ENCODE assay signal across 11 cellular contexts in the genomic region with DNA sequence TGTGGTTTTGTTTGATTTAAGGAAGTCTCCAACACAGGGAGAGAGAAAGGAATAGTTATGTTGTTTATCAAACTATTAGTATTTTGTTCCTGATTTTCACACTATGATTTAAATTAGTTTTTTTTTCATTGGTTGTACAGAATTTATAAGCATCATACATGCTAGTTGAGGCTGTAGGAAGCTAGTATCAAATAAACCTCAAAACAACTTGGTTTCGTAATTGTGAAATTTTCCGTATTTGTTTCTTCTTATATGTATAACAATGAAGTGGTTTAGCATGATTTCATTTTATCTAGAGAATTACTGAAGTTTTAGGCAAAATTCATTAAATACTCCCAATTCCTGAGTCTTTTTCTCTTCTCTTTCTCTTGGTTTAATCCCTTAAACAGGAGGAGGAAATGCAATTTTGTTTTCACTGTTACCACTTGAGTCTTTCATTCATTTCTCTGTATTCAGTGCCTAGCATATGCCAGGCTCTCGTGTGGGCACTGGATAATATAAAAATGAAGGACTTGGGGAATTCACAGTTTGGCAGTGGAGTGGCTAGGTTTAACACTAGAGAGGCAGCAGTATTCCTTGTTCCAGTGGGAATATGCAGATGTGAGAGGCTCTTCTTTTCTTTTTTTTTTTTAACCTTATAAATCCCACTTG. TPM values are rescaled to one million over a fixed set of nuclear protein-coding genes. Genes with fewer than 3 reads are reported as not detected.
A peak's percentile ranks its signal among the peaks of the same experiment; 100 is the strongest.
DNase-seq lines count a peak whose midpoint lies in the region; ATAC-seq and TF ChIP-seq lines count a peak whose summit lies in the region.
"Had no signal": no experiment of that assay in that cellular context is flagged by ENCODE, and none has a peak within 500 bp of the region (broad histone marks: within the 10 kb centered on the region; RNA-seq: fewer than 3 reads in every experiment).

No MANE protein-coding gene starts in this region.

- peaks cover 0 to 16% (median 0%) of the 10 kb centered on the region in 11 experiments; a peak in 4 of 22 replicates for H4K20me1 ChIP-seq in BLaER1 treated with 17β-estradiol and CSF1 and Interleukin-3, amounts not matched to agents 10 nM and 100 nM
- H4K20me1 ChIP-seq in Karpas-422 (ENCODE audit: insufficient read depth, low read depth, low read length): no peaks in the 10 kb centered on the region

- H3K4me2 ChIP-seq in BLaER1 treated with 17β-estradiol and CSF1 and Interleukin-3, amounts not matched to agents 10 nM and 100 nM: peak overlapping the region in 8 of 11 experiments; percentile 60 to 98 (median 86); a peak in 15 of 22 replicates
- H3K4me2 ChIP-seq in Karpas-422 (ENCODE audit: low read depth, low read length, poor library complexity, severe bottlenecking): peak overlapping the region; percentile 75

- H3K27ac ChIP-seq in BLaER1 treated with 17β-estradiol and CSF1 and Interleukin-3, amounts not matched to agents 10 nM and 100 nM: no peak overlapping the region
- H3K27ac ChIP-seq in Karpas-422 (ENCODE audit: low read length) (no peak overlapping the region), dorsolateral prefrontal cortex (peak overlapping the region in 55 of 59 donors; percentile 16 to 97 (median 89))

- no peak for ATAC-seq in GM19452 (IDR thresholded peaks at IDR 0.05; ENCODE audit: unreplicated experiment)
- ATAC-seq in GM18505 (IDR thresholded peaks at IDR 0.05; ENCODE audit: unreplicated experiment): no peak
- ATAC-seq in mucosa of descending colon: no peak
- ATAC-seq in GM19397 (IDR thresholded peaks at IDR 0.05; ENCODE audit: unreplicated experiment): no peak

- H3K9me2 ChIP-seq in Karpas-422 (replicated peaks; ENCODE audit: insufficient read depth, low read length): no peaks in the 10 kb centered on the region

- no peaks in the 10 kb centered on the region for H3K9me3 ChIP-seq in BLaER1 treated with 17β-estradiol and CSF1 and Interleukin-3, amounts not matched to agents 10 nM and 100 nM (replicated peaks in 1 of 11)
- H3K9me3 ChIP-seq in Karpas-422 (ENCODE audit: low read length) (no peaks in the 10 kb centered on the region), mucosa of descending colon (no peaks in the 10 kb centered on the region)

- peaks cover 30% of the 10 kb centered on the region for H3K4me1 Mint-ChIP-seq in nephron

- peaks cover 0 to 25% (median 0%) of the 10 kb centered on the region in 11 experiments; a peak in 8 of 22 replicates for H3K36me3 ChIP-seq in BLaER1 treated with 17β-estradiol and CSF1 and Interleukin-3, amounts not matched to agents 10 nM and 100 nM
- H3K36me3 ChIP-seq in Karpas-422 (ENCODE audit: insufficient read depth, low read length) (no peaks in the 10 kb centered on the region), mucosa of descending colon (ENCODE audit: low read depth) (peaks cover 5% of the 10 kb centered on the region)

- no peaks in the 10 kb centered on the region for H3K36me3 Mint-ChIP-seq in nephron (ENCODE audit: low read depth)

- H3K9me3 Mint-ChIP-seq in nephron: no peaks in the 10 kb centered on the region

- peak; percentile 42 for DNase-seq in Karpas-422
- no peak for DNase-seq in dorsolateral prefrontal cortex
- no peak for DNase-seq in mucosa of descending colon
- DNase-seq: DMS79, NCI-H510A, occipital lobe had no signal

- H3K4me1 ChIP-seq in BLaER1 treated with 17β-estradiol and CSF1 and Interleukin-3, amounts not matched to agents 10 nM and 100 nM: peaks cover 15 to 61% (median 28%) of the 10 kb centered on the region in 10 experiments
- H3K4me1 ChIP-seq in Karpas-422 (ENCODE audit: low read length): peaks cover 28% of the 10 kb centered on the region
- H3K4me1 ChIP-seq in mucosa of descending colon (ENCODE audit: low read depth): peaks cover 11% of the 10 kb centered on the region

- peaks cover 3% of the 10 kb centered on the region for H3K27me3 Mint-ChIP-seq in nephron (ENCODE audit: low read depth)

- no peak overlapping the region for H3K27ac Mint-ChIP-seq in nephron

- peak overlapping the region; percentile 82 to 96 (median 92) for H3K4me3 Mint-ChIP-seq in nephron

- H3K4me3 ChIP-seq in BLaER1 treated with 17β-estradiol and CSF1 and Interleukin-3, amounts not matched to agents 10 nM and 100 nM: peak overlapping the region in 2 of 10 experiments; percentile 90 to 94; a peak in 3 of 20 replicates
- H3K4me3 ChIP-seq in Karpas-422 (ENCODE audit: low read length) (peak overlapping the region; percentile 87), dorsolateral prefrontal cortex (peak overlapping the region in 57 of 59 donors; percentile 16 to 98 (median 86)), mucosa of descending colon (no peak overlapping the region)

- peaks cover 12% of the 10 kb centered on the region; the same call in 1 of the 2 replicates for H3K79me2 ChIP-seq in Karpas-422 (ENCODE audit: low read length)

- TF ChIP-seq CTCF in dorsolateral prefrontal cortex (IDR thresholded peaks at IDR 0.05 in 54 of 56, conservative IDR thresholded peaks at IDR 0.05 in 2 of 56; ENCODE audit: low read depth in 1 of 56, partially characterized antibody in 56 of 56): no peak
- no peak for TF ChIP-seq CTCF in nephron (IDR thresholded peaks at IDR 0.05; ENCODE audit: unreplicated experiment in 3 of 3)
- no peak for TF ChIP-seq CTCF in mucosa of descending colon (IDR thresholded peaks at IDR 0.05)

- H3K27me3 ChIP-seq in BLaER1 treated with 17β-estradiol and CSF1 and Interleukin-3, amounts not matched to agents 10 nM and 100 nM: peaks cover 0 to 23% (median 19%) of the 10 kb centered on the region in 11 experiments; a peak in 16 of 22 replicates
- H3K27me3 ChIP-seq in Karpas-422 (ENCODE audit: low read length) (no peaks in the 10 kb centered on the region), dorsolateral prefrontal cortex (no peaks in the 10 kb centered on the region)

- intact Hi-C loops in dorsolateral prefrontal cortex (cut with DNase I) (loop anchor here (5.0 to 10.0 kb wide), 9 partner anchors 36 to 719 kb away; partner anchors contain the start of genes HEATR3 (in 2 of the 2), CNEP1R1 (in 1 of the 2) and TENT4B (in 1 of the 2)), mucosa of descending colon (cut with DNase I, micrococcal nuclease) (no loop called here)

- no peak for TF ChIP-seq POLR2A in GM18505 (IDR thresholded peaks at IDR 0.05; ENCODE audit: borderline replicate concordance, extremely low read depth, insufficient read depth, insufficient read length)

- peak overlapping the region in 1 of 11 experiments; percentile 17; a peak in 1 of 22 replicates for H3K9ac ChIP-seq in BLaER1 treated with 17β-estradiol and CSF1 and Interleukin-3, amounts not matched to agents 10 nM and 100 nM
- H3K9ac ChIP-seq in Karpas-422 (ENCODE audit: low read length): peak overlapping the region; percentile 86

- no peak overlapping the region for H2AFZ ChIP-seq in Karpas-422 (ENCODE audit: low read length)

RNA-seq across cellular contexts. Expression of gene CYLD, which starts 1.8 kb away (rescaled TPM):
- total RNA-seq in Karpas-422 (2014; rRNA removed; shearing (Covaris generic); ENCODE audit: low replicate concordance): 37.5 and 44.4 TPM in 2 replicates
- total RNA-seq in dorsolateral prefrontal cortex (100 to 1,000 TPM in 2 of 120 experiments, 10 to 100 TPM in 118; 58.7 to 116 (median 82.7) TPM), mucosa of descending colon (10 to 100 TPM; 24.7 to 44.4 (median 35.5) TPM)

RNA-seq across cellular contexts. Expression of gene NOD2, which starts 50.3 kb away (rescaled TPM):
- not detected in 2 replicates for total RNA-seq in Karpas-422 (2014; rRNA removed; shearing (Covaris generic); ENCODE audit: low replicate concordance)
- 1 to 10 TPM in 50 of 120 experiments, under 1 TPM in 65, not detected in 5; 0.08 to 3.5 (median 0.84) TPM for total RNA-seq in dorsolateral prefrontal cortex
- total RNA-seq in mucosa of descending colon: 1 to 10 TPM in 2 of 3 donors, under 1 TPM in 1; 0.87 to 2.4 (median 2.0) TPM

Comparison
In these comparisons a context has a peak if more than half of its experiments do, and no peak if none do; other contexts are left out.
1. H3K27ac ChIP-seq: peak in dorsolateral prefrontal cortex (55 of 59); none in BLaER1 treated with 17β-estradiol and CSF1 and Interleukin-3, amounts not matched to agents 10 nM and 100 nM (0 of 11) and Karpas-422 (single experiment).
2. intact Hi-C loops: an anchor here in dorsolateral prefrontal cortex (5.0 to 10.0 kb wide); none called in mucosa of descending colon.